ENCODE assay signal across 18 cellular contexts in the genomic region with DNA sequence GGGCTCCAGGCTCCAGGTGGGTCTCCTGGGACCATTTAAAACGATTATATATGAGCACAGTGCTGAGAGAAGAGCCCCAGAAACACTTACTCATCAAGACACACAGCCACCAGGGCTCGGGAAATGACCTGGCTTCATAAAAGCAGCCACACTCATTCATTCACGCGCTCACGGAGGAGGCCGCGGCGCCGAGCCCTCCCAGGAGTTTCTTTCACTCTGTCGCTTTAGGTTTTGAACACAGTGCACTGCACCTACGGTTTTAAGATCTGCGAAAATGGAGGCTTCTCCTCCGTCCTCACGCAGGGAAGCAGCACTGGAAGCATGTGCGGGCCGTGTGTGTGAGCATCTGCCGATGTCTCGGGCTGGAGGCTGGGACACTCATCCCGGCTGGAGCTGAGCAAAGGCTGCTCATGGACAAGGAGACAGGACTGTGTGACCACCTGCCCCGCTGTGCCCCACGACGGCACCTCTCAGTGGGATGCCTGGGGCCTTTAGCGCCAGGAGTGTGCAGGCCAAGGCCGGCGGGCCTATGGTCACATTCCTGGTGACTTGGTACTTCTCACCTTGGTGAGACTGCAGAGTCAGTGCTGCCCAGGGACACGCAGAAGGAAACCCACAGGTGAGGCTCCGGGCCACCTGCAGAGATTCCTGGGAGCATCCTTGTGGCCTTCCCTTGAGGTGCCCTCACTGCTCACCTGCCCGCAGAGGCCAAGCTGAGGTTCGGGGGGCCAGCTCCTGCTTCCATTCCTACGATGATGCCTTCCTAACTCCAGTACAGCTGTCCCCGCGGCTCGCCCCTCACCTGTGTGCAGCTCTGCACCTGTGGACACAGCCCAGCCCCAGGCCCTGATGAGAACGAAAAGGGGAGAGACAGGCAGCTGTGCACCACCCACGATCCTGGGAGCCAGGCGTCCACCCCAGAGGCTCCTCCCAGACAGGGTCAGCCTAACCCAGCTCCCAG.
DNase-seq lines count a peak whose midpoint lies in the region; ATAC-seq and TF ChIP-seq lines count a peak whose summit lies in the region.
"Had no signal": no experiment of that assay in that cellular context is flagged by ENCODE, and none has a peak within 500 bp of the region (broad histone marks: within the 10 kb centered on the region; RNA-seq: fewer than 3 reads in every experiment).

No MANE protein-coding gene starts in this region.

- no peak overlapping the region for H2AFZ ChIP-seq in neuronal stem cell (ENCODE audit: low read length)
- H2AFZ ChIP-seq: GM23338 had no signal

- H3K9ac ChIP-seq in neuronal stem cell (ENCODE audit: low read depth, low read length, poor library complexity) = peak overlapping the region; percentile 66

- no peak overlapping the region for H2BK12ac ChIP-seq in neuronal stem cell (ENCODE audit: low read length)

- no peak overlapping the region for H2BK15ac ChIP-seq in neuronal stem cell (ENCODE audit: low read length)

- H3K18ac ChIP-seq in neuronal stem cell (ENCODE audit: low read length) = peak overlapping the region; percentile 90

- H3K9me3 ChIP-seq in neuronal stem cell (replicated peaks in 1 of 2; ENCODE audit: control insufficient read depth in 2 of 2, insufficient read depth in 1 of 2, low read depth in 1 of 2, low read length in 2 of 2) = peaks cover 0 to 6% of the 10 kb centered on the region in 2 donors

- ATAC-seq in activated naive CD4-positive, alpha-beta T cell treated with anti-CD3 and anti-CD28 coated beads, Interleukin-2, amount 50 U/mL, for 72 hours = no peak
- ATAC-seq in GM21576 (IDR thresholded peaks at IDR 0.05; ENCODE audit: unreplicated experiment) = no peak
- ATAC-seq: GM23338 had no signal

- peaks cover 0 to 2% of the 10 kb centered on the region in 2 donors for H3K4me1 ChIP-seq in neuronal stem cell (ENCODE audit: control insufficient read depth in 2 of 2, insufficient read depth in 1 of 2, low read depth in 1 of 2, low read length in 2 of 2)

- peaks cover 3% of the 10 kb centered on the region for H3K27me3 Mint-ChIP-seq in activated naive CD4-positive, alpha-beta T cell treated with anti-CD3 and anti-CD28 coated beads, Interleukin-2, amount 10 ng/mL, durations not matched to agents 7 days and 5 days

- CTCF ChIA-PET in activated naive CD4-positive, alpha-beta T cell treated with anti-CD3 and anti-CD28 coated beads, Interleukin-2, amount 10 ng/mL, durations not matched to agents 7 days and 5 days (lab: Charles Lee) = no interaction called here

- TF ChIP-seq CTCF in coronary artery (IDR thresholded peaks at IDR 0.05) = no peak

- no peak overlapping the region for H3K4me2 ChIP-seq in neuronal stem cell (ENCODE audit: insufficient read depth, low read length, poor library complexity, severe bottlenecking)
- H3K4me2 ChIP-seq: GM23338 had no signal

- no peak overlapping the region for H4K8ac ChIP-seq in neuronal stem cell (ENCODE audit: low read depth, low read length)

- H3K27ac Mint-ChIP-seq in activated naive CD4-positive, alpha-beta T cell treated with anti-CD3 and anti-CD28 coated beads, Interleukin-2, amount 10 ng/mL, durations not matched to agents 7 days and 5 days = no peak overlapping the region
- H3K27ac Mint-ChIP-seq in activated naive CD4-positive, alpha-beta T cell treated with anti-CD3 and anti-CD28 coated beads, Interleukin-2, amount 50 U/mL, for 72 hours = no peak overlapping the region
- H3K27ac Mint-ChIP-seq: CD4-positive, alpha-beta T cell; GM23338 had no signal

- H3K27ac ChIP-seq in coronary artery = no peak overlapping the region
- H3K27ac ChIP-seq in neuronal stem cell (replicated peaks; ENCODE audit: low read length) = no peak overlapping the region
- H3K27ac ChIP-seq: brain microvascular endothelial cell had no signal

- H3K36me3 ChIP-seq in neuronal stem cell (replicated peaks in 1 of 2; ENCODE audit: control insufficient read depth in 2 of 2, insufficient read depth in 2 of 2, low read length in 2 of 2) = peaks cover 0 to 4% of the 10 kb centered on the region in 2 donors
- H3K36me3 ChIP-seq: brain microvascular endothelial cell had no signal

- H3K14ac ChIP-seq in neuronal stem cell (ENCODE audit: low read length) = peak overlapping the region; percentile 79

- H3K79me1 ChIP-seq in neuronal stem cell (ENCODE audit: low read depth, low read length) = peaks cover 3% of the 10 kb centered on the region

- peak overlapping the region; percentile 82 for H3K23ac ChIP-seq in neuronal stem cell (ENCODE audit: low read depth, low read length, poor library complexity)

- no CpG with 5 or more reads among the region's 36 CpGs for WGBS in neuronal stem cell (ENCODE audit: extremely low coverage in 2 of 2, insufficient read length in 2 of 2, insufficient replicate concordance in 1 of 2), 2 donors

- no peak overlapping the region for H3K4me3 Mint-ChIP-seq in activated naive CD4-positive, alpha-beta T cell treated with anti-CD3 and anti-CD28 coated beads, Interleukin-2, amount 10 ng/mL, durations not matched to agents 7 days and 5 days
- H3K4me3 Mint-ChIP-seq: CD4-positive, alpha-beta T cell; GM23338 had no signal

- no peak overlapping the region for H2BK120ac ChIP-seq in neuronal stem cell (ENCODE audit: low read depth, low read length)

- no peak overlapping the region for H2BK5ac ChIP-seq in neuronal stem cell (ENCODE audit: low read length)

- H2AK5ac ChIP-seq in neuronal stem cell (ENCODE audit: low read depth, low read length) = peak overlapping the region; percentile 76

- no peaks in the 10 kb centered on the region for H3K27me3 ChIP-seq in neuronal stem cell (ENCODE audit: control insufficient read depth in 3 of 3, insufficient read depth in 3 of 3, low read depth in 1 of 3, low read length in 3 of 3)
- H3K27me3 ChIP-seq: brain microvascular endothelial cell had no signal

- no peak overlapping the region for H3K4me3 ChIP-seq in coronary artery
- H3K4me3 ChIP-seq in neuronal stem cell (ENCODE audit: low read length in 2 of 2) = peak overlapping the region in 1 of 2 donors; percentile 34
- H3K4me3 ChIP-seq: GM23338 had no signal

- DNase-seq in activated naive CD4-positive, alpha-beta T cell treated with anti-CD3 and anti-CD28 coated beads, Interleukin-2, amount 10 ng/mL, durations not matched to agents 7 days and 5 days = peak; percentile 10
- no peak for DNase-seq in activated naive CD4-positive, alpha-beta T cell treated with anti-CD3 and anti-CD28 coated beads, Interleukin-2, amount 50 U/mL, for 72 hours (ENCODE audit: low spot score in 2 of 2)
- peak; percentile 59 for DNase-seq in coronary artery (ENCODE audit: low spot score)
- DNase-seq in neuronal stem cell (ENCODE audit: low spot score) = no peak
- peak; percentile 38 for DNase-seq in ureter (ENCODE audit: low spot score)
- no peak for DNase-seq in DMS79 (lab: John Stamatoyannopoulos, UW)
- DNase-seq in A172 (ENCODE audit: low spot score) = no peak
- DNase-seq: activated CD4-positive, alpha-beta T cell treated with anti-CD3 and anti-CD28 coated beads for 4 hours; activated T-cell treated with anti-CD3 and anti-CD28 coated beads, Interleukin-2, amount 50 U/mL, for 48 hours; brain microvascular endothelial cell; erythroblast; NCI-H1694; small intestine; stimulated activated CD4-positive, alpha-beta T cell treated with anti-CD3 and anti-CD28 coated beads, Interleukin-4, amount 100 ng/mL, for 4 hours; SW 1271 had no signal

- H3K36me3 Mint-ChIP-seq in activated naive CD4-positive, alpha-beta T cell treated with anti-CD3 and anti-CD28 coated beads, Interleukin-2, amount 10 ng/mL, durations not matched to agents 7 days and 5 days = no peaks in the 10 kb centered on the region
- H3K36me3 Mint-ChIP-seq in activated naive CD4-positive, alpha-beta T cell treated with anti-CD3 and anti-CD28 coated beads, Interleukin-2, amount 50 U/mL, for 72 hours = no peaks in the 10 kb centered on the region

- H3K4ac ChIP-seq in neuronal stem cell (ENCODE audit: low read length) = no peak overlapping the region

- no peak overlapping the region for H4K91ac ChIP-seq in neuronal stem cell (ENCODE audit: low read depth, low read length, poor library complexity)

- H3K9me3 Mint-ChIP-seq in activated naive CD4-positive, alpha-beta T cell treated with anti-CD3 and anti-CD28 coated beads, Interleukin-2, amount 10 ng/mL, durations not matched to agents 7 days and 5 days = peaks cover 7% of the 10 kb centered on the region
- H3K9me3 Mint-ChIP-seq in activated naive CD4-positive, alpha-beta T cell treated with anti-CD3 and anti-CD28 coated beads, Interleukin-2, amount 50 U/mL, for 72 hours = peaks cover 4 to 11% of the 10 kb centered on the region in 2 donors
- H3K9me3 Mint-ChIP-seq: CD4-positive, alpha-beta T cell; GM23338 had no signal

- no peaks in the 10 kb centered on the region for H3K4me1 Mint-ChIP-seq in activated naive CD4-positive, alpha-beta T cell treated with anti-CD3 and anti-CD28 coated beads, Interleukin-2, amount 10 ng/mL, durations not matched to agents 7 days and 5 days

Comparison
In these comparisons a context has a peak if more than half of its experiments do, and no peak if none do; other contexts are left out.
1. DNase-seq: peak in activated naive CD4-positive, alpha-beta T cell treated with anti-CD3 and anti-CD28 coated beads, Interleukin-2, amount 10 ng/mL, durations not matched to agents 7 days and 5 days (single experiment), coronary artery (single experiment) and ureter (single experiment); none in activated naive CD4-positive, alpha-beta T cell treated with anti-CD3 and anti-CD28 coated beads, Interleukin-2, amount 50 U/mL, for 72 hours (0 of 2), neuronal stem cell (single experiment), DMS79 (single experiment) and A172 (single experiment).